ENCODE assay signal across 16 cellular contexts in the genomic region with DNA sequence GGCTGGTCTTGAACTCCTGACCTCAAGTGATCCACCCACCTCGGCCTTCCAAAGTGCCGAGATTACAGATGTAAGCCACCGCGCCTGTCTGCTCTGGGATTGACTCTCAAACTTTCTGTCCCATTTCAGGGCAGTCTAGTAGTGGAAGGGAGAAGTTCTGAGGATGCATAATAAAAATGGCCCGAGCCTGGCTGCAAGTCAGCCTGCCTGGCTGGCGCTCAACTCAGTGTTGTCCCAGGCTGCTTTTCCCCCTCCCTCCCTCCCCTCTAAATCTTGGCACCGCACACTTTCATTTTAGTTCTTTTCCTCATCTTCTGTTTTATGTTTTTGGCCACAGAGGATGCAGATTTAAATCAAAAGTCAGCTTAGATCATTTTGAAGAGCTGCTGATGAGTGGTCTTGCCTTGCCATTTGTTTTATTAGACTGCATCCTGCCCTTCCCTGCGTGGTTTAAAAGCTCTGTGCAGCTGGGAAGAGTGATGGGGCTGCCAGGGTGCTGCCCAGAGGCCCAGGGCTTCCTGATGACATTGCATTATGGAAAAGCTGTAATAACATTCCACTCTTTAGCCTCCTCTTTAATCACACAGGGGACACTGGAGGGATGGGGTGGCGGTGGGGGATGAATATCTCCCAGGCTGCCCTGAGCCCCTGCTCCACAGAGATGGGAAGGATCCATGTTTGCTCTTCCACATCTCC. TPM values are rescaled to one million over a fixed set of nuclear protein-coding genes. Genes with fewer than 3 reads are reported as not detected.
DNase-seq lines count a peak whose midpoint lies in the region; ATAC-seq, FAIRE-seq and TF ChIP-seq lines count a peak whose summit lies in the region.
"Had no signal": no experiment of that assay in that cellular context is flagged by ENCODE, and none has a peak within 500 bp of the region (broad histone marks: within the 10 kb centered on the region; RNA-seq: fewer than 3 reads in every experiment).

No MANE protein-coding gene starts in this region.

- H3K27me3 ChIP-seq in PC-9 (ENCODE audit: insufficient read depth, low read depth) (no peaks in the 10 kb centered on the region), esophagus squamous epithelium (peaks cover 0 to 6% (median 0%) of the 10 kb centered on the region in 4 donors)
- H3K27me3 ChIP-seq: colonic mucosa had no signal

- H3K27ac ChIP-seq in PC-9: peak overlapping the region; percentile 86
- H3K27ac ChIP-seq in esophagus squamous epithelium: peak overlapping the region; percentile 71 to 86 (median 79)
- H3K27ac ChIP-seq: colonic mucosa, parathyroid adenoma had no signal

- CTCF ChIA-PET in PC-9 (lab: Charles Lee): interaction anchor here (0.6 kb wide), 2 partner anchors 309 to 438 kb away, joined by 3 read pairs; no protein-coding TSS in a partner anchor

- H3K4me1 Mint-ChIP-seq in nephron (peaks cover 35% of the 10 kb centered on the region), type B pancreatic cell (ENCODE audit: unreplicated experiment) (peaks cover 18% of the 10 kb centered on the region)
- H3K4me1 Mint-ChIP-seq: activated CD4-positive, alpha-beta T cell treated with anti-CD3 and anti-CD28 coated beads, Interleukin-2, amount 10 ng/mL, durations not matched to agents 24 days and 14 days; CD4-positive, alpha-beta memory T cell had no signal

- no peak for TF ChIP-seq CTCF in PC-9 (conservative IDR thresholded peaks at IDR 0.05)
- no peak for TF ChIP-seq CTCF in esophagus squamous epithelium (IDR thresholded peaks at IDR 0.05)
- no peak for TF ChIP-seq CTCF in nephron (IDR thresholded peaks at IDR 0.05; ENCODE audit: unreplicated experiment in 3 of 3)
- no peak for TF ChIP-seq CTCF in type B pancreatic cell (conservative IDR thresholded peaks at IDR 0.05)

- no peaks in the 10 kb centered on the region for H3K36me3 ChIP-seq in PC-9 (ENCODE audit: low read depth)
- H3K36me3 ChIP-seq in esophagus squamous epithelium: no peaks in the 10 kb centered on the region
- H3K36me3 ChIP-seq: colonic mucosa had no signal

- no peaks in the 10 kb centered on the region for H3K36me3 Mint-ChIP-seq in nephron (ENCODE audit: low read depth)
- no peaks in the 10 kb centered on the region for H3K36me3 Mint-ChIP-seq in type B pancreatic cell
- H3K36me3 Mint-ChIP-seq: CD4-positive, alpha-beta memory T cell had no signal

- no peak overlapping the region for H3K4me3 ChIP-seq in PC-9
- no peak overlapping the region for H3K4me3 ChIP-seq in esophagus squamous epithelium
- H3K4me3 ChIP-seq: colonic mucosa had no signal

- no peak overlapping the region for H2AFZ ChIP-seq in PC-9
- H2AFZ ChIP-seq: parathyroid adenoma had no signal

- H3K4me2 ChIP-seq in PC-9: peak overlapping the region; percentile 63

- H3K9me3 Mint-ChIP-seq in nephron (no peaks in the 10 kb centered on the region), type B pancreatic cell (no peaks in the 10 kb centered on the region)
- H3K9me3 Mint-ChIP-seq: activated CD4-positive, alpha-beta T cell treated with anti-CD3 and anti-CD28 coated beads, Interleukin-2, amount 10 ng/mL, durations not matched to agents 24 days and 14 days; activated naive CD8-positive, alpha-beta T cell treated with anti-CD3 and anti-CD28 coated beads, Interleukin-2, amount 50 U/mL, for 24 hours; CD4-positive, alpha-beta memory T cell; T-helper 1 cell treated with Interleukin-12 subunit alpha and Interleukin-12 subunit beta and Interleukin-4 antibody, amounts not matched to agents 30 μg/mL and 1 μg/mL, for 36 hours had no signal

- H3K79me2 ChIP-seq in PC-9 (ENCODE audit: low read depth): no peaks in the 10 kb centered on the region
- H3K79me2 ChIP-seq: parathyroid adenoma had no signal

- FAIRE-seq in urothelium cell line (lab: Jason Lieb, UNC): no peak
- FAIRE-seq: G401.6 had no signal

- peaks cover 24% of the 10 kb centered on the region for H3K27me3 Mint-ChIP-seq in nephron (ENCODE audit: low read depth)
- H3K27me3 Mint-ChIP-seq in type B pancreatic cell: peaks cover 16% of the 10 kb centered on the region
- H3K27me3 Mint-ChIP-seq: activated naive CD8-positive, alpha-beta T cell treated with anti-CD3 and anti-CD28 coated beads, Interleukin-2, amount 50 U/mL, for 24 hours had no signal

- peaks cover 32% of the 10 kb centered on the region for H3F3A ChIP-seq in PC-9 (ENCODE audit: insufficient read depth, low read depth)

- WGBS in esophagus squamous epithelium, 2 donors: 32 to 35% methylated on average over 7 to 9 of the region's 9 CpGs

- no peaks in the 10 kb centered on the region for H4K20me1 ChIP-seq in PC-9 (ENCODE audit: insufficient read depth)

- ATAC-seq in GM18867 (IDR thresholded peaks at IDR 0.05; ENCODE audit: unreplicated experiment) (no peak), HG03108 (IDR thresholded peaks at IDR 0.05; ENCODE audit: unreplicated experiment) (no peak)

- H3K4me3 Mint-ChIP-seq in nephron (no peak overlapping the region), type B pancreatic cell (no peak overlapping the region)
- H3K4me3 Mint-ChIP-seq: activated CD4-positive, alpha-beta T cell treated with anti-CD3 and anti-CD28 coated beads, Interleukin-2, amount 10 ng/mL, durations not matched to agents 24 days and 14 days; activated naive CD8-positive, alpha-beta T cell treated with anti-CD3 and anti-CD28 coated beads, Interleukin-2, amount 50 U/mL, for 24 hours; CD4-positive, alpha-beta memory T cell; T-helper 1 cell treated with Interleukin-12 subunit alpha and Interleukin-12 subunit beta and Interleukin-4 antibody, amounts not matched to agents 30 μg/mL and 1 μg/mL, for 36 hours had no signal

- intact Hi-C loops in PC-9 (cut with micrococcal nuclease; ENCODE audit: unreplicated experiment): no loop called here
- intact Hi-C loops in esophagus squamous epithelium (cut with DNase I): no loop called here

- POLR2A ChIA-PET in PC-9 (lab: Charles Lee; ENCODE audit: unreplicated experiment): no interaction called here

- peaks cover 70% of the 10 kb centered on the region for H3K4me1 ChIP-seq in PC-9 (replicated peaks; ENCODE audit: insufficient read depth)
- H3K4me1 ChIP-seq in esophagus squamous epithelium: peaks cover 12 to 63% (median 47%) of the 10 kb centered on the region in 3 donors
- H3K4me1 ChIP-seq: colonic mucosa, parathyroid adenoma had no signal

- DNase-seq in PC-9: no peak
- DNase-seq in esophagus squamous epithelium (lab: John Stamatoyannopoulos, UW): no peak
- DNase-seq in type B pancreatic cell (ENCODE audit: extremely low spot score, unreplicated experiment): no peak
- DNase-seq in urothelium cell line (ENCODE audit: low spot score): no peak
- DNase-seq: activated CD4-positive, alpha-beta T cell treated with anti-CD3 and anti-CD28 coated beads, Interleukin-2, amount 10 ng/mL, durations not matched to agents 24 days and 14 days; activated naive CD8-positive, alpha-beta T cell treated with anti-CD3 and anti-CD28 coated beads, Interleukin-2, amount 50 U/mL, for 24 hours; activated T-cell treated with anti-CD3 and anti-CD28 coated beads, Interleukin-2, amount 50 U/mL, for 1 hour; CD4-positive, alpha-beta memory T cell; colonic mucosa; NCI-H1436 had no signal

- no TSS peak for BruUV-seq in PC-9 (replicated peaks; lab: Mats Ljungman, UMichigan)

- no peaks in the 10 kb centered on the region for H3K9me2 ChIP-seq in PC-9 (ENCODE audit: insufficient read depth)

- H3K27ac Mint-ChIP-seq in nephron (peak overlapping the region; percentile 59 to 69 (median 59)), type B pancreatic cell (peak overlapping the region; percentile 24)
- H3K27ac Mint-ChIP-seq: activated CD4-positive, alpha-beta T cell treated with anti-CD3 and anti-CD28 coated beads, Interleukin-2, amount 10 ng/mL, durations not matched to agents 24 days and 14 days; activated naive CD8-positive, alpha-beta T cell treated with anti-CD3 and anti-CD28 coated beads, Interleukin-2, amount 50 U/mL, for 24 hours; T-helper 1 cell treated with Interleukin-12 subunit alpha and Interleukin-12 subunit beta and Interleukin-4 antibody, amounts not matched to agents 30 μg/mL and 1 μg/mL, for 36 hours had no signal

- TF ChIP-seq POLR2A in esophagus squamous epithelium (IDR thresholded peaks at IDR 0.05): no peak

- H3K9me3 ChIP-seq in PC-9 (ENCODE audit: insufficient read depth, low read depth) (no peaks in the 10 kb centered on the region), esophagus squamous epithelium (no peaks in the 10 kb centered on the region)
- H3K9me3 ChIP-seq: colonic mucosa had no signal

RNA-seq across cellular contexts. Expression of gene UQCC2, which starts 6.5 kb away (rescaled TPM):
- total RNA-seq in PC-9 (2021) (71.2 and 72.9 TPM in 2 replicates), esophagus squamous epithelium (10 to 100 TPM in 3 of 4 donors, 1 to 10 TPM in 1; 7.8 to 36.8 (median 13.7) TPM), type B pancreatic cell (ENCODE audit: low replicate concordance) (79.5 and 98.8 TPM in 2 replicates)

RNA-seq across cellular contexts. Expression of gene IP6K3, which starts 28.7 kb away (rescaled TPM):
- total RNA-seq in PC-9 (2021) (not detected in 2 replicates), esophagus squamous epithelium (1 to 10 TPM in 2 of 4 donors, under 1 TPM in 1, not detected in 1; 0.75 to 5.5 (median 1.7) TPM), type B pancreatic cell (ENCODE audit: low replicate concordance) (0.75 TPM in 1 of 2 replicates, not detected in the other)
- total RNA-seq: activated CD4-positive, alpha-beta T cell treated with anti-CD3 and anti-CD28 coated beads, Interleukin-2, amount 10 ng/mL, durations not matched to agents 24 days and 14 days; CD4-positive, alpha-beta memory T cell had no signal
